Comparison of ENCODE assay signal across 1 cellular context in genomic region chr2:179235463-179236108, GRCh38.
TF ChIP-seq lines count a peak whose summit lies in the region.

No MANE protein-coding gene starts in this region.

TF ChIP-seq in IMR-90, 13 proteins besides CTCF, POLR2A, EP300 and RAD21:
- no peak for TF ChIP-seq FOS (IDR thresholded peaks at IDR 0.05; ENCODE audit: low read depth, low read length)
